ENCODE assay signal across 9 cellular contexts in the genomic region with DNA sequence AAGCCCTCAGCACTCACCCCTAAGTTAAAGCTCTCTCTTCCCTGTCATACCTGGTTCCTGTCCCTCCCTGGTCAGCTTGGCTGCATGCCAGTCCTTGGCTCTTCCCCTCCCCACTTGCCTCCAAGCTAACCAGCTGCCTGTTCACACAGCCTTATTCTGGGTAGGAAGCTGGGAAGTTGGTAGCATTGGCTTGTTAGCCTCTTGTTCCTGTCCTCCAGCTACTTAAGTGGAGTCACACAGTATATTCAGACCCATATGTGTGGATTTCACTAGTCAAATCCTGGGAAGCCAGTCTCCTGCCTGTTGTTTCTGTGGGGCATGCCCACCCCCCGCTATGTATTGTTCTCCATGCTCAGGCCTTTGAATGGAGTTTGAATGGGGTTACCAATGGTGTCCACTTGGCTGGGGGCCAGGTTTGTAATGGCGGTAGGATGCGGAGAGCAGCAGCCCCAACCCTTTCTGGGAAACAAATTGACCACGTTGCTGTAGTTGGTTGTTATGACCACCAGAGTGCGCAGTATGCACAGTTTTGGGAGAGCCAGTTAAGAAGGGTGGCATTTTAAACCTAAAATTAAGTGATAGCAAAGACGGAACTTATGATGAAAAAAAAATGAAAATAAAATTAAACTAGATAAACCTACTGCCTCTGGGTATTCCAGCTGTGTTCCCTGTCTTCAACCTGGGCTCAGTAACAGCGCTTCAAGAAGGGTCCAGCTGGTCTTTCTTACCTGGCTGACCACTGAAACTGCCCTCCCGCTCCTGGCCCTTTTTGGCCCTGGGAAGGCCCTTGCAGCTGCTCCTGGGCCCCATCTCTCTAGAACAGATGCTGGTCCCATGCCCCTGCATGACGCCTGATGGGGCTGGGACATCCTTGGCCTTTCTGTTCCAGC. TPM values are rescaled to one million over a fixed set of nuclear protein-coding genes. Genes with fewer than 3 reads are reported as not detected.
A peak's percentile ranks its signal among the peaks of the same experiment; 100 is the strongest.
DNase-seq lines count a peak whose midpoint lies in the region; ATAC-seq and TF ChIP-seq lines count a peak whose summit lies in the region.
"Had no signal": no experiment of that assay in that cellular context is flagged by ENCODE, and none has a peak within 500 bp of the region (broad histone marks: within the 10 kb centered on the region; RNA-seq: fewer than 3 reads in every experiment).

No MANE protein-coding gene starts in this region.

- DNase-seq in COLO668 (lab: John Stamatoyannopoulos, UW; ENCODE audit: unreplicated experiment) (peak; percentile 83), NCI-H446 (lab: John Stamatoyannopoulos, UW) (peak; percentile 81 to 86), chondrocyte (ENCODE audit: low spot score) (no peak)
- DNase-seq in activated CD4-positive, CD25-positive, alpha-beta regulatory T cell treated with anti-CD3 and anti-CD28 coated beads, Interleukin-2, amount 50 U/mL, for 72 hours = peak; percentile 60
- DNase-seq in stimulated activated CD4-positive, alpha-beta T cell treated with anti-CD3 and anti-CD28 coated beads, TNF-alpha, amount 100 ng/mL, for 1 hour (ENCODE audit: low read depth in 3 of 3, low spot score in 1 of 3) = peak; percentile 28 to 41 (median 35)

- no peak overlapping the region for H3K27ac Mint-ChIP-seq in chondrocyte (ENCODE audit: unreplicated experiment)
- H3K27ac Mint-ChIP-seq: T-helper 1 cell treated with Interleukin-12 subunit alpha and Interleukin-12 subunit beta and Interleukin-4 antibody, amounts not matched to agents 30 μg/mL and 1 μg/mL, for 36 hours had no signal

- H3K27ac ChIP-seq in liver (ENCODE audit: low read depth in 1 of 2, low read length in 2 of 2) = no peak overlapping the region

- H3K36me3 Mint-ChIP-seq in chondrocyte (ENCODE audit: low read depth) = no peaks in the 10 kb centered on the region

- TF ChIP-seq CTCF in chondrocyte (IDR thresholded peaks at IDR 0.05) (peak; percentile 93), liver (IDR thresholded peaks at IDR 0.05; ENCODE audit: low read depth, low read length, missing input control) (peak; percentile 83)

- peaks cover 11% of the 10 kb centered on the region for H3K4me1 Mint-ChIP-seq in chondrocyte (ENCODE audit: low read depth)

- H3K4me3 ChIP-seq in liver (ENCODE audit: low read depth in 1 of 3, low read length in 3 of 3) = no peak overlapping the region

- H3K9me3 Mint-ChIP-seq in chondrocyte (ENCODE audit: low read depth) = no peaks in the 10 kb centered on the region
- H3K9me3 Mint-ChIP-seq: T-helper 1 cell treated with Interleukin-12 subunit alpha and Interleukin-12 subunit beta and Interleukin-4 antibody, amounts not matched to agents 30 μg/mL and 1 μg/mL, for 36 hours had no signal

- peak; percentile 86 to 89 for TF ChIP-seq RAD21 in liver (IDR thresholded peaks at IDR 0.05)

- ATAC-seq in HG02571 (IDR thresholded peaks at IDR 0.05; ENCODE audit: unreplicated experiment) (peak; percentile 54), GM21786 (IDR thresholded peaks at IDR 0.05; ENCODE audit: unreplicated experiment) (no peak)

- H3K4me3 Mint-ChIP-seq in chondrocyte (ENCODE audit: unreplicated experiment) = no peak overlapping the region
- H3K4me3 Mint-ChIP-seq: T-helper 1 cell treated with Interleukin-12 subunit alpha and Interleukin-12 subunit beta and Interleukin-4 antibody, amounts not matched to agents 30 μg/mL and 1 μg/mL, for 36 hours had no signal

- H3K27me3 ChIP-seq in liver (ENCODE audit: control insufficient read depth in 4 of 4, insufficient read depth in 4 of 4, low read length in 3 of 4) = no peaks in the 10 kb centered on the region

- no peaks in the 10 kb centered on the region for H3K9me3 ChIP-seq in liver (ENCODE audit: control insufficient read depth in 4 of 4, low read length in 3 of 4)

- no peak overlapping the region for H3K9ac ChIP-seq in liver (ENCODE audit: low read depth in 1 of 2, low read length in 2 of 2)

- peaks cover 0 to 8% (median 2%) of the 10 kb centered on the region in 4 donors for H3K4me1 ChIP-seq in liver (ENCODE audit: control insufficient read depth in 4 of 4, insufficient read depth in 4 of 4, low read length in 3 of 4)

- no peaks in the 10 kb centered on the region for H3K36me3 ChIP-seq in liver (ENCODE audit: control insufficient read depth in 4 of 4, insufficient read depth in 3 of 4, low read depth in 1 of 4, low read length in 3 of 4)

- WGBS in liver = 26% methylated on average over 9 of the region's 9 CpGs

- H3K27me3 Mint-ChIP-seq in chondrocyte (ENCODE audit: low read depth) = no peaks in the 10 kb centered on the region

TF ChIP-seq in liver, 16 proteins besides CTCF, POLR2A, EP300 and RAD21:
- no peak for TF ChIP-seq FOXA1 (IDR thresholded peaks at IDR 0.05)
- TF ChIP-seq HNF4G (IDR thresholded peaks at IDR 0.05) = no peak
- TF ChIP-seq FOXA2 (IDR thresholded peaks at IDR 0.05) = no peak
- no peak for TF ChIP-seq ZBTB33 (IDR thresholded peaks at IDR 0.05)
- TF ChIP-seq ATF3 (IDR thresholded peaks at IDR 0.05) = no peak
- no peak for TF ChIP-seq GABPA (IDR thresholded peaks at IDR 0.05 in 1 of 2, conservative IDR thresholded peaks at IDR 0.05 in 1 of 2)
- TF ChIP-seq RXRA (IDR thresholded peaks at IDR 0.05) = no peak
- TF ChIP-seq, protein P1, sequence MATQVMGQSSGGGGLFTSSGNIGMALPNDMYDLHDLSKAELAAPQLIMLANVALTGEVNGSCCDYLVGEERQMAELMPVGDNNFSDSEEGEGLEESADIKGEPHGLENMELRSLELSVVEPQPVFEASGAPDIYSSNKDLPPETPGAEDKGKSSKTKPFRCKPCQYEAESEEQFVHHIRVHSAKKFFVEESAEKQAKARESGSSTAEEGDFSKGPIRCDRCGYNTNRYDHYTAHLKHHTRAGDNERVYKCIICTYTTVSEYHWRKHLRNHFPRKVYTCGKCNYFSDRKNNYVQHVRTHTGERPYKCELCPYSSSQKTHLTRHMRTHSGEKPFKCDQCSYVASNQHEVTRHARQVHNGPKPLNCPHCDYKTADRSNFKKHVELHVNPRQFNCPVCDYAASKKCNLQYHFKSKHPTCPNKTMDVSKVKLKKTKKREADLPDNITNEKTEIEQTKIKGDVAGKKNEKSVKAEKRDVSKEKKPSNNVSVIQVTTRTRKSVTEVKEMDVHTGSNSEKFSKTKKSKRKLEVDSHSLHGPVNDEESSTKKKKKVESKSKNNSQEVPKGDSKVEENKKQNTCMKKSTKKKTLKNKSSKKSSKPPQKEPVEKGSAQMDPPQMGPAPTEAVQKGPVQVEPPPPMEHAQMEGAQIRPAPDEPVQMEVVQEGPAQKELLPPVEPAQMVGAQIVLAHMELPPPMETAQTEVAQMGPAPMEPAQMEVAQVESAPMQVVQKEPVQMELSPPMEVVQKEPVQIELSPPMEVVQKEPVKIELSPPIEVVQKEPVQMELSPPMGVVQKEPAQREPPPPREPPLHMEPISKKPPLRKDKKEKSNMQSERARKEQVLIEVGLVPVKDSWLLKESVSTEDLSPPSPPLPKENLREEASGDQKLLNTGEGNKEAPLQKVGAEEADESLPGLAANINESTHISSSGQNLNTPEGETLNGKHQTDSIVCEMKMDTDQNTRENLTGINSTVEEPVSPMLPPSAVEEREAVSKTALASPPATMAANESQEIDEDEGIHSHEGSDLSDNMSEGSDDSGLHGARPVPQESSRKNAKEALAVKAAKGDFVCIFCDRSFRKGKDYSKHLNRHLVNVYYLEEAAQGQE (IDR thresholded peaks at IDR 0.05) = no peak
- no peak for TF ChIP-seq JUND (IDR thresholded peaks at IDR 0.05)
- no peak for TF ChIP-seq TAF1 (conservative IDR thresholded peaks at IDR 0.05)
- no peak for TF ChIP-seq SP1 (IDR thresholded peaks at IDR 0.05)
- TF ChIP-seq YY1 (IDR thresholded peaks at IDR 0.05) = no peak
- no peak for TF ChIP-seq NR2F2 (IDR thresholded peaks at IDR 0.05)
- no peak for TF ChIP-seq EGR1 (IDR thresholded peaks at IDR 0.05; ENCODE audit: low read depth in 2 of 2)
- TF ChIP-seq, protein P2, sequence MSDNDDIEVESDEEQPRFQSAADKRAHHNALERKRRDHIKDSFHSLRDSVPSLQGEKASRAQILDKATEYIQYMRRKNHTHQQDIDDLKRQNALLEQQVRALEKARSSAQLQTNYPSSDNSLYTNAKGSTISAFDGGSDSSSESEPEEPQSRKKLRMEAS (IDR thresholded peaks at IDR 0.05) = no peak

RNA-seq across cellular contexts. Expression of gene RPS3, which starts 10.7 kb away (rescaled TPM):
- total RNA-seq in chondrocyte = 1,466 to 1,585 TPM (median 1,486 TPM) in 3 replicates
- 1,000 to 10,000 TPM in 1 of 2 donors, 100 to 1,000 TPM in 1; 289 to 1,115 TPM for total RNA-seq in liver
- polyA plus RNA-seq in liver = 100 to 1,000 TPM; 365 to 620 TPM

RNA-seq across cellular contexts. Expression of gene ARRB1, which starts 37.2 kb away (rescaled TPM):
- 14.4 to 19.1 TPM (median 16.6 TPM) in 3 replicates for total RNA-seq in chondrocyte
- 10 to 100 TPM; 19.3 to 21.2 TPM for total RNA-seq in liver
- polyA plus RNA-seq in liver = 1 to 10 TPM; 3.3 to 5.7 TPM

RNA-seq across cellular contexts. Expression of gene KLHL35, which starts 44.4 kb away (rescaled TPM):
- total RNA-seq in chondrocyte (6.3 to 12.5 TPM (median 10.1 TPM) in 3 replicates), liver (under 1 TPM in 1 of 2 donors, not detected in 1; 0.42 TPM)
- polyA plus RNA-seq in liver = under 1 TPM; 0.07 to 0.15 TPM
